ENCODE assay signal across 1 cellular context in genomic region chr6:106360410-106360988, GRCh38.
TF ChIP-seq lines count a peak whose summit lies in the region.

TSS of gene CRYBG1 (plus strand) at chr6:106360717. CDS start at chr6:106360909, 192 bp downstream.

TF ChIP-seq in GM12878, 131 proteins besides CTCF, POLR2A, EP300 and RAD21 (continued from another document):
- TF ChIP-seq CEBPZ (IDR thresholded peaks at IDR 0.05; ENCODE audit: low read depth, low read length) (no peak), RCOR1 (conservative IDR thresholded peaks at IDR 0.05; ENCODE audit: low read depth, low read length) (no peak), YY1 (IDR thresholded peaks at IDR 0.05; ENCODE audit: low read depth, low read length) (peak; percentile 53; the same call in 1 of the 2 replicates), CREM (IDR thresholded peaks at IDR 0.05; ENCODE audit: low read depth) (no peak), ZNF217 (IDR thresholded peaks at IDR 0.05) (no peak), EED (IDR thresholded peaks at IDR 0.05; ENCODE audit: low read depth) (no peak)
